ENCODE assay signal across 18 cellular contexts in genomic region chr2:105486762-105487141, GRCh38.
"Had no signal": no experiment of that assay in that cellular context is flagged by ENCODE, and none has a peak within 500 bp of the region (broad histone marks: within the 10 kb centered on the region; RNA-seq: fewer than 3 reads in every experiment).

No MANE protein-coding gene starts in this region.

- ATAC-seq: activated CD4-positive, CD25-positive, alpha-beta regulatory T cell treated with anti-CD3 and anti-CD28 coated beads, Interleukin-2, amount 50 U/mL, for 24 hours; activated naive CD8-positive, alpha-beta T cell treated with anti-CD3 and anti-CD28 coated beads, Interleukin-2, amount 50 U/mL, for 24 hours; activated T-helper 17 cell treated with anti-CD3 and anti-CD28 coated beads, Interleukin-2, amount 50 U/mL, for 72 hours; esophagus mucosa; left lobe of liver; mucosa of descending colon; naive thymus-derived CD8-positive, alpha-beta T cell; stimulated activated effector memory CD8-positive, alpha-beta T cell treated with anti-CD3 and anti-CD28 coated beads, Interleukin-12 subunit alpha, Interleukin-12 subunit beta, amount 100 ng/mL, for 72 hours had no signal

- H3K4me2 ChIP-seq: hepatocyte had no signal

- H3K27ac Mint-ChIP-seq: activated naive CD8-positive, alpha-beta T cell treated with anti-CD3 and anti-CD28 coated beads, Interleukin-2, amount 50 U/mL, for 24 hours; activated T-helper 17 cell treated with anti-CD3 and anti-CD28 coated beads, Interleukin-2, amount 50 U/mL, for 72 hours; naive thymus-derived CD8-positive, alpha-beta T cell; stimulated activated effector memory CD8-positive, alpha-beta T cell treated with anti-CD3 and anti-CD28 coated beads, Interleukin-12 subunit alpha, Interleukin-12 subunit beta, amount 100 ng/mL, for 72 hours had no signal

- H3K9me3 ChIP-seq: mucosa of descending colon, neutrophil, vagina had no signal

- DNase-seq: activated CD4-positive, alpha-beta T cell treated with anti-CD3 and anti-CD28 coated beads, Interleukin-2, amount 50 U/mL, for 4 hours; activated naive CD4-positive, alpha-beta T cell treated with Interleukin-2 at 50 U/mL for 16 hours; activated naive CD8-positive, alpha-beta T cell treated with anti-CD3 and anti-CD28 coated beads, Interleukin-2, amount 50 U/mL, for 24 hours; caudate nucleus; islet precursor cell; naive thymus-derived CD8-positive, alpha-beta T cell; stimulated activated CD4-positive, alpha-beta T cell treated with anti-CD3 and anti-CD28 coated beads, Interleukin-12 subunit alpha, Interleukin-12 subunit beta, amount 100 ng/mL, for 4 hours; stimulated activated CD4-positive, alpha-beta T cell treated with anti-CD3 and anti-CD28 coated beads, Interleukin-2, amount 100 ng/mL, for 24 hours; tibial artery had no signal

- H3K27me3 Mint-ChIP-seq: activated naive CD8-positive, alpha-beta T cell treated with anti-CD3 and anti-CD28 coated beads, Interleukin-2, amount 50 U/mL, for 24 hours; naive thymus-derived CD8-positive, alpha-beta T cell had no signal

- H3K4me1 ChIP-seq: tibial artery, vagina had no signal

- H2AFZ ChIP-seq: hepatocyte had no signal

- H3K4me3 Mint-ChIP-seq: activated naive CD8-positive, alpha-beta T cell treated with anti-CD3 and anti-CD28 coated beads, Interleukin-2, amount 50 U/mL, for 24 hours; activated T-helper 17 cell treated with anti-CD3 and anti-CD28 coated beads, Interleukin-2, amount 50 U/mL, for 72 hours; naive thymus-derived CD8-positive, alpha-beta T cell; stimulated activated effector memory CD8-positive, alpha-beta T cell treated with anti-CD3 and anti-CD28 coated beads, Interleukin-12 subunit alpha, Interleukin-12 subunit beta, amount 100 ng/mL, for 72 hours had no signal

- H3K36me3 ChIP-seq: neutrophil, tibial artery, vagina had no signal

- H3K4me1 Mint-ChIP-seq: activated naive CD8-positive, alpha-beta T cell treated with anti-CD3 and anti-CD28 coated beads, Interleukin-2, amount 50 U/mL, for 24 hours; activated T-helper 17 cell treated with anti-CD3 and anti-CD28 coated beads, Interleukin-2, amount 50 U/mL, for 72 hours; naive thymus-derived CD8-positive, alpha-beta T cell; stimulated activated effector memory CD8-positive, alpha-beta T cell treated with anti-CD3 and anti-CD28 coated beads, Interleukin-12 subunit alpha, Interleukin-12 subunit beta, amount 100 ng/mL, for 72 hours had no signal

- H3K27ac ChIP-seq: hepatocyte, neutrophil, vagina had no signal

- H3K36me3 Mint-ChIP-seq: stimulated activated effector memory CD8-positive, alpha-beta T cell treated with anti-CD3 and anti-CD28 coated beads, Interleukin-12 subunit alpha, Interleukin-12 subunit beta, amount 100 ng/mL, for 72 hours had no signal

- H3K79me2 ChIP-seq: hepatocyte had no signal

- H3K4me3 ChIP-seq: hepatocyte, mucosa of descending colon, tibial artery, vagina had no signal

- H3K27me3 ChIP-seq: hepatocyte, neutrophil, tibial artery, vagina had no signal

- H3K9me3 Mint-ChIP-seq: activated naive CD8-positive, alpha-beta T cell treated with anti-CD3 and anti-CD28 coated beads, Interleukin-2, amount 50 U/mL, for 24 hours; activated T-helper 17 cell treated with anti-CD3 and anti-CD28 coated beads, Interleukin-2, amount 50 U/mL, for 72 hours had no signal
